Comparison of ENCODE assay signal across 24 cellular contexts in the genomic region with DNA sequence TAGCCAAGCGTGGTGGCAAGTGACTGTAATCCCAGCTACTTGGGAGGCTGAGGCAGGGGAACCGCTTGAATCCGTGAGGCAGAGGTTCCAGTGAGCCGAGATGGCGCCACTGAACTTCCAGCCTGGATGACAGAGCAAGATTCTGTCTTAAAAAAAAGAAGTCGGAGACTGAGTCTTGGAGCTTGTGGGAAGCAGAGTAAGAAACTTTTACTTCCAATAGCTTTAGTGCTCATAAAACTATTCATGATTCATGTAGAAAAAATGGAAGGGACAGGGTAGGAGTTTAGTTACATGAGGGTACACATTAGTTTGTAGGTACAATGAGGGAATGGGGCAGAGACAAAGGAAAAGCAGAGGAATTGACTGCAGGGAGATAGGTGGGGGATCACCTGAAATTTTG.
"Had no signal": no experiment of that assay in that cellular context is flagged by ENCODE, and none has a peak within 500 bp of the region (broad histone marks: within the 10 kb centered on the region; RNA-seq: fewer than 3 reads in every experiment).

No MANE protein-coding gene starts in this region.

- H3K27me3 ChIP-seq: brain microvascular endothelial cell, left lung, ovary, spleen, testis, transverse colon had no signal

- H3K27ac ChIP-seq: brain microvascular endothelial cell, heart right ventricle, left lung, lower lobe of right lung, ovary, spleen, testis, transverse colon, VCaP had no signal

- H3K9me3 Mint-ChIP-seq: activated T-cell treated with anti-CD3 and anti-CD28 coated beads, Interleukin-2, amount 50 U/mL, for 4 hours; natural killer cell treated with Interleukin-12 subunit alpha and Interleukin-12 subunit beta and Interleukin-15 and Interleukin-18, amount 100 ng/mL, for 72 hours had no signal

- H3K4me3 Mint-ChIP-seq: activated CD8-positive, alpha-beta T cell treated with anti-CD3 and anti-CD28 coated beads for 36 hours; activated T-cell treated with anti-CD3 and anti-CD28 coated beads, Interleukin-2, amount 50 U/mL, for 4 hours; activated T-helper 17 cell treated with anti-CD3 and anti-CD28 coated beads, Interleukin-2, amount 50 U/mL, for 72 hours; natural killer cell treated with Interleukin-12 subunit alpha and Interleukin-12 subunit beta and Interleukin-15 and Interleukin-18, amount 100 ng/mL, for 72 hours had no signal

- ATAC-seq: activated CD8-positive, alpha-beta T cell treated with anti-CD3 and anti-CD28 coated beads for 36 hours; activated T-cell treated with anti-CD3 and anti-CD28 coated beads, Interleukin-2, amount 50 U/mL, for 4 hours; activated T-helper 17 cell treated with anti-CD3 and anti-CD28 coated beads, Interleukin-2, amount 50 U/mL, for 72 hours; esophagus mucosa; left lung; lower lobe of right lung; mucosa of descending colon; natural killer cell treated with Interleukin-12 subunit alpha and Interleukin-12 subunit beta and Interleukin-15 and Interleukin-18, amount 100 ng/mL, for 72 hours had no signal

- H3K4me1 ChIP-seq: left lung, lower lobe of right lung, spleen, testis, transverse colon had no signal

- H3K9me3 ChIP-seq: heart right ventricle, left lung, lower lobe of right lung, mucosa of descending colon, ovary, spleen, testis, transverse colon had no signal

- H3K27me3 Mint-ChIP-seq: activated CD8-positive, alpha-beta T cell treated with anti-CD3 and anti-CD28 coated beads for 36 hours; activated T-helper 17 cell treated with anti-CD3 and anti-CD28 coated beads, Interleukin-2, amount 50 U/mL, for 72 hours; progenitor cell of endocrine pancreas had no signal

- H3K4me3 ChIP-seq: heart right ventricle, left lung, lower lobe of right lung, mucosa of descending colon, ovary, spleen, testis, transverse colon had no signal

- H3K4me1 Mint-ChIP-seq: activated T-helper 17 cell treated with anti-CD3 and anti-CD28 coated beads, Interleukin-2, amount 50 U/mL, for 72 hours had no signal

- H3K27ac Mint-ChIP-seq: activated CD8-positive, alpha-beta T cell treated with anti-CD3 and anti-CD28 coated beads for 36 hours; activated T-helper 17 cell treated with anti-CD3 and anti-CD28 coated beads, Interleukin-2, amount 50 U/mL, for 72 hours; natural killer cell treated with Interleukin-12 subunit alpha and Interleukin-12 subunit beta and Interleukin-15 and Interleukin-18, amount 100 ng/mL, for 72 hours; progenitor cell of endocrine pancreas had no signal

- DNase-seq: activated CD4-positive, alpha-beta T cell treated with anti-CD3 and anti-CD28 coated beads for 48 hours; activated CD8-positive, alpha-beta T cell treated with anti-CD3 and anti-CD28 coated beads for 36 hours; activated gamma-delta T cell treated with Interleukin-2 at 50 U/mL for 16 hours; activated naive CD4-positive, alpha-beta T cell treated with anti-CD3 and anti-CD28 coated beads, Interleukin-2, amount 50 U/mL, for 16 hours; activated T-cell treated with anti-CD3 and anti-CD28 coated beads, Interleukin-2, amount 50 U/mL, for 4 hours; aorta; brain microvascular endothelial cell; foreskin fibroblast; heart right ventricle; kidney glomerular epithelial cell; left lung; lower lobe of right lung; mesenchymal stem cell; mucosa of descending colon; ovary; spleen; stimulated activated naive CD4-positive, alpha-beta T cell treated with Interleukin-2 at 50 U/mL for 16 hours; testis; transverse colon had no signal

- H3K36me3 ChIP-seq: brain microvascular endothelial cell, ovary, transverse colon had no signal
